Comparison of ENCODE assay signal across 9 cellular contexts in genomic region chr19:2281265-2282061, GRCh38. TPM values are rescaled to one million over a fixed set of nuclear protein-coding genes. Genes with fewer than 3 reads are reported as not detected.
DNase-seq lines count a peak whose midpoint lies in the region; ATAC-seq and TF ChIP-seq lines count a peak whose summit lies in the region.
"Not testable (repeated sequence)": the region's sequence is repeated elsewhere in the genome, so short reads cannot be mapped to it uniquely, and the experiment has no call there.
"Had no signal": no experiment of that assay in that cellular context is flagged by ENCODE, and none has a peak within 500 bp of the region (broad histone marks: within the 10 kb centered on the region; RNA-seq: fewer than 3 reads in every experiment).

No MANE protein-coding gene starts in this region.

- POLR2A ChIA-PET in CD8-positive, alpha-beta T cell (lab: Charles Lee), result not testable (repeated sequence)

- H3K4me1 ChIP-seq in CD8-positive, alpha-beta T cell (ENCODE audit: insufficient read depth, low read length), result peaks cover 21% of the 10 kb centered on the region
- peaks cover 2 to 18% (median 14%) of the 10 kb centered on the region in 9 donors for H3K4me1 ChIP-seq in heart right ventricle
- H3K4me1 ChIP-seq in mesenchymal stem cell (ENCODE audit: control insufficient read depth, insufficient read depth, low read depth, low read length), result peaks cover 28% of the 10 kb centered on the region
- not testable (repeated sequence) for H3K4me1 ChIP-seq in parathyroid adenoma
- peaks cover 22% of the 10 kb centered on the region for H3K4me1 ChIP-seq in testis

- H4K8ac ChIP-seq in mesenchymal stem cell (ENCODE audit: low read length), result peak overlapping the region; percentile 25

- WGBS in heart right ventricle, 2 donors, result 14 to 16% methylated on average over 12 to 16 of the region's 16 CpGs
- 14% methylated on average over 7 of the region's 16 CpGs for WGBS in mesenchymal stem cell
- 39 to 42% methylated on average over 10 to 12 of the region's 16 CpGs for WGBS in testis, 2 donors

- H3K14ac ChIP-seq in mesenchymal stem cell (ENCODE audit: low read length in 2 of 2), result peak overlapping the region in 1 of 2 experiments; percentile 91

- H3K9me3 ChIP-seq in CD8-positive, alpha-beta T cell (ENCODE audit: low read length); heart right ventricle; mesenchymal stem cell (ENCODE audit: control insufficient read depth, low read length); parathyroid adenoma (ENCODE audit: control insufficient read depth, low read length); testis: not testable (repeated sequence)

- not testable (repeated sequence) for H2AK5ac ChIP-seq in mesenchymal stem cell (ENCODE audit: low read length, severe bottlenecking)

- H3K23ac ChIP-seq in mesenchymal stem cell (ENCODE audit: low read length in 2 of 2), result peak overlapping the region in 1 of 2 experiments; percentile 96

- peak overlapping the region; percentile 10 for H4K91ac ChIP-seq in mesenchymal stem cell (ENCODE audit: low read length)

- not testable (repeated sequence) for ATAC-seq in CD8-positive, alpha-beta T cell; activated T-cell treated with anti-CD3 and anti-CD28 coated beads, Interleukin-2, amount 50 U/mL, for 4 hours
- ATAC-seq in heart right ventricle, result peak in 4 of 8 donors; percentile 5 to 49 (median 34)

- H3K79me1 ChIP-seq in mesenchymal stem cell (replicated peaks; ENCODE audit: low read length, poor library complexity, severe bottlenecking), result peaks cover 15% of the 10 kb centered on the region

- peak overlapping the region; percentile 52 to 95 for H3K4ac ChIP-seq in mesenchymal stem cell (ENCODE audit: low read depth in 1 of 2, low read length in 2 of 2)

- not testable (repeated sequence) for H3K27ac Mint-ChIP-seq in CD8-positive, alpha-beta T cell

- H2BK12ac ChIP-seq in mesenchymal stem cell (ENCODE audit: low read length in 2 of 2), result peak overlapping the region in 1 of 2 experiments; percentile 97

- H3K4me2 ChIP-seq in mesenchymal stem cell (ENCODE audit: low read length, poor library complexity, severe bottlenecking) (peak overlapping the region; percentile 88), parathyroid adenoma (ENCODE audit: low read length) (peak overlapping the region; percentile 49)

- H3K4me1 Mint-ChIP-seq in CD8-positive, alpha-beta T cell (ENCODE audit: low read depth), result peaks cover 14% of the 10 kb centered on the region
- peaks cover 16% of the 10 kb centered on the region for H3K4me1 Mint-ChIP-seq in activated T-cell treated with anti-CD3 and anti-CD28 coated beads, Interleukin-2, amount 50 U/mL, for 4 hours (ENCODE audit: low read depth)

- peak overlapping the region; percentile 29 for H2AFZ ChIP-seq in mesenchymal stem cell (ENCODE audit: low read depth, low read length)
- H2AFZ ChIP-seq in parathyroid adenoma, result peak overlapping the region; percentile 33

- H3K79me2 ChIP-seq in parathyroid adenoma, result not testable (repeated sequence)

- H3K36me3 ChIP-seq in CD8-positive, alpha-beta T cell (ENCODE audit: insufficient read depth, low read length); parathyroid adenoma (ENCODE audit: control insufficient read depth, insufficient read depth, low read length); testis (ENCODE audit: low read depth, missing control alignments): not testable (repeated sequence)
- H3K36me3 ChIP-seq in heart right ventricle, result peaks cover 0 to 15% (median 0%) of the 10 kb centered on the region in 9 donors
- peaks cover 4 to 18% of the 10 kb centered on the region in 2 experiments for H3K36me3 ChIP-seq in mesenchymal stem cell (ENCODE audit: control insufficient read depth in 1 of 2, insufficient read depth in 2 of 2, low read depth in 1 of 2, low read length in 2 of 2)

- not testable (repeated sequence) for DNase-seq in CD8-positive, alpha-beta T cell; activated T-cell treated with anti-CD3 and anti-CD28 coated beads, Interleukin-2, amount 50 U/mL, for 4 hours; choroid plexus epithelial cell (ENCODE audit: low read depth); heart right ventricle; mesenchymal stem cell; testis
- DNase-seq in KG1 (lab: John Stamatoyannopoulos, UW), result peak; percentile 54

- H3K9me3 Mint-ChIP-seq in CD8-positive, alpha-beta T cell; activated T-cell treated with anti-CD3 and anti-CD28 coated beads, Interleukin-2, amount 50 U/mL, for 4 hours: not testable (repeated sequence)

- H2BK15ac ChIP-seq in mesenchymal stem cell (ENCODE audit: low read depth, poor library complexity, severe bottlenecking), result peak overlapping the region; percentile 31

- not testable (repeated sequence) for TF ChIP-seq POLR2A in testis (IDR thresholded peaks at IDR 0.05)

- H3K36me3 Mint-ChIP-seq in CD8-positive, alpha-beta T cell; activated T-cell treated with anti-CD3 and anti-CD28 coated beads, Interleukin-2, amount 50 U/mL, for 4 hours (ENCODE audit: insufficient read depth): not testable (repeated sequence)

- CTCF ChIA-PET in CD8-positive, alpha-beta T cell (lab: Charles Lee), result interaction anchor here (8.5 kb wide), 1 partner anchor 7 kb away, joined by 58 read pairs; no protein-coding TSS in a partner anchor

- H3K27me3 ChIP-seq in CD8-positive, alpha-beta T cell (ENCODE audit: insufficient read depth, low read length); mesenchymal stem cell (ENCODE audit: control insufficient read depth in 1 of 2, insufficient read depth in 1 of 2, low read length in 2 of 2); parathyroid adenoma (ENCODE audit: control insufficient read depth, insufficient read depth, low read length); testis: not testable (repeated sequence)
- H3K27me3 ChIP-seq in heart right ventricle, result peaks cover 0 to 21% (median 0%) of the 10 kb centered on the region in 7 donors

- not testable (repeated sequence) for TF ChIP-seq CTCF in CD8-positive, alpha-beta T cell (IDR thresholded peaks at IDR 0.05); choroid plexus epithelial cell (conservative IDR thresholded peaks at IDR 0.05; ENCODE audit: low read depth, low read length); heart right ventricle (IDR thresholded peaks at IDR 0.05); parathyroid adenoma (IDR thresholded peaks at IDR 0.05); testis (IDR thresholded peaks at IDR 0.05)

- H2BK5ac ChIP-seq in mesenchymal stem cell (ENCODE audit: low read depth, low read length, poor library complexity, severe bottlenecking), result not testable (repeated sequence)

- intact Hi-C loops in CD8-positive, alpha-beta T cell (cut with DNase I, micrococcal nuclease); testis (cut with DNase I; ENCODE audit: low total_unique reads): not testable (repeated sequence)
- intact Hi-C loops in heart right ventricle (cut with DNase I), result loop anchor here in 2 of 10 donors (10.0 kb wide), 2 partner anchors 103 to 113 kb away; no protein-coding TSS in a partner anchor

- peak overlapping the region; percentile 45 for H3K4me3 ChIP-seq in CD8-positive, alpha-beta T cell (ENCODE audit: low read depth, low read length)
- H3K4me3 ChIP-seq in choroid plexus epithelial cell (ENCODE audit: low read depth, low read length) (peak overlapping the region; percentile 41), heart right ventricle (peak overlapping the region; percentile 1 to 53 (median 48)), testis (peak overlapping the region in 1 of 2 donors; percentile 15)
- not testable (repeated sequence) for H3K4me3 ChIP-seq in mesenchymal stem cell (ENCODE audit: insufficient read depth in 1 of 2, low read depth in 1 of 2, low read length in 2 of 2); parathyroid adenoma (ENCODE audit: low read depth, low read length)

- not testable (repeated sequence) for H3K27ac ChIP-seq in CD8-positive, alpha-beta T cell (ENCODE audit: low read depth, low read length); mesenchymal stem cell (ENCODE audit: low read length, poor library complexity, severe bottlenecking); parathyroid adenoma
- H3K27ac ChIP-seq in heart right ventricle (peak overlapping the region in 8 of 10 donors; percentile 11 to 87 (median 55)), testis (peak overlapping the region; percentile 9 to 45)

- H3K4me3 Mint-ChIP-seq in CD8-positive, alpha-beta T cell, result peak overlapping the region; percentile 56
- H3K4me3 Mint-ChIP-seq in activated T-cell treated with anti-CD3 and anti-CD28 coated beads, Interleukin-2, amount 50 U/mL, for 4 hours, result peak overlapping the region; percentile 54

- peak overlapping the region; percentile 59 for H2BK120ac ChIP-seq in mesenchymal stem cell (ENCODE audit: low read depth, low read length)

- H3K9ac ChIP-seq in mesenchymal stem cell (ENCODE audit: low read length), result peak overlapping the region; percentile 29
- not testable (repeated sequence) for H3K9ac ChIP-seq in parathyroid adenoma

- H3K18ac ChIP-seq in mesenchymal stem cell (ENCODE audit: low read depth in 1 of 2, low read length in 2 of 2), result peak overlapping the region; percentile 31 to 96

- not testable (repeated sequence) for H3K27me3 Mint-ChIP-seq in CD8-positive, alpha-beta T cell (ENCODE audit: low read depth); activated T-cell treated with anti-CD3 and anti-CD28 coated beads, Interleukin-2, amount 50 U/mL, for 4 hours (ENCODE audit: low read depth)

RNA-seq across cellular contexts. Expression of gene PEAK3, which starts 0.5 kb away (rescaled TPM):
- total RNA-seq in CD8-positive, alpha-beta T cell, result not detected
- under 1 TPM in 1 of 3 donors, not detected in 2; 0.11 TPM for total RNA-seq in activated T-cell treated with anti-CD3 and anti-CD28 coated beads, Interleukin-2, amount 50 U/mL, for 4 hours
- total RNA-seq in heart right ventricle, result 1 to 10 TPM in 1 of 10 donors, under 1 TPM in 9; 0.11 to 1.1 (median 0.22) TPM
- under 1 TPM; 0.13 to 0.22 TPM for polyA plus RNA-seq in heart right ventricle
- 0.75 TPM for polyA plus RNA-seq in mesenchymal stem cell (2013, experiment 1 of 2)
- polyA plus RNA-seq in mesenchymal stem cell (2013, experiment 2 of 2), result 0.88 TPM
- under 1 TPM; 0.37 to 0.55 TPM for total RNA-seq in testis
- 0.16 TPM for polyA plus RNA-seq in testis (ENCODE audit: insufficient read depth, low read depth, low replicate concordance)
- total RNA-seq: bronchial epithelial cell had no signal

RNA-seq across cellular contexts. Expression of gene JSRP1, which starts 25.2 kb away (rescaled TPM):
- under 1 TPM in 1 of 2 experiments, not detected in 1; 0.92 TPM for total RNA-seq in CD8-positive, alpha-beta T cell
- under 1 TPM; 0.63 to 0.95 (median 0.89) TPM for total RNA-seq in activated T-cell treated with anti-CD3 and anti-CD28 coated beads, Interleukin-2, amount 50 U/mL, for 4 hours
- total RNA-seq in heart right ventricle, result under 1 TPM in 3 of 10 donors, not detected in 7; 0.31 to 0.72 (median 0.45) TPM
- under 1 TPM in 1 of 2 donors, not detected in 1; 0.29 TPM for polyA plus RNA-seq in heart right ventricle
- 0.17 TPM for polyA plus RNA-seq in mesenchymal stem cell (2013, experiment 1 of 2)
- polyA plus RNA-seq in mesenchymal stem cell (2013, experiment 2 of 2), result 0.10 TPM
- 1 to 10 TPM; 2.2 to 2.6 TPM for total RNA-seq in testis
- polyA plus RNA-seq in testis (ENCODE audit: insufficient read depth, low read depth, low replicate concordance), result 4.6 TPM
- total RNA-seq: bronchial epithelial cell had no signal

RNA-seq across cellular contexts. Expression of gene LINGO3, which starts 26.5 kb away (rescaled TPM):
- total RNA-seq in CD8-positive, alpha-beta T cell, result under 1 TPM; 0.33 to 0.46 TPM
- total RNA-seq in activated T-cell treated with anti-CD3 and anti-CD28 coated beads, Interleukin-2, amount 50 U/mL, for 4 hours, result not detected
- total RNA-seq in heart right ventricle (not detected), testis (1 to 10 TPM; 2.1 to 3.5 TPM)
- polyA plus RNA-seq in heart right ventricle (not detected), testis (ENCODE audit: insufficient read depth, low read depth, low replicate concordance) (0.45 TPM)
- not detected for polyA plus RNA-seq in mesenchymal stem cell (2013, experiment 1 of 2)
- polyA plus RNA-seq in mesenchymal stem cell (2013, experiment 2 of 2), result not detected
- total RNA-seq: bronchial epithelial cell had no signal

RNA-seq across cellular contexts. Expression of gene AMH, which starts 32.3 kb away (rescaled TPM):
- total RNA-seq in CD8-positive, alpha-beta T cell, result 1 to 10 TPM; 2.2 to 4.4 TPM
- total RNA-seq in activated T-cell treated with anti-CD3 and anti-CD28 coated beads, Interleukin-2, amount 50 U/mL, for 4 hours, result 1 to 10 TPM; 3.9 to 9.4 (median 5.8) TPM
- total RNA-seq in heart right ventricle (under 1 TPM; 0.15 to 0.70 (median 0.41) TPM), testis (100 to 1,000 TPM; 180 to 268 TPM)
- polyA plus RNA-seq in heart right ventricle (1 to 10 TPM in 1 of 2 donors, under 1 TPM in 1; 0.30 to 1.0 TPM), testis (ENCODE audit: insufficient read depth, low read depth, low replicate concordance) (50.8 TPM)
- polyA plus RNA-seq in mesenchymal stem cell (2013, experiment 1 of 2), result 3.1 TPM
- 3.1 TPM for polyA plus RNA-seq in mesenchymal stem cell (2013, experiment 2 of 2)

RNA-seq across cellular contexts. Expression of gene SF3A2, which starts 44.8 kb away (rescaled TPM):
- 100 to 1,000 TPM; 164 to 167 TPM for total RNA-seq in CD8-positive, alpha-beta T cell
- total RNA-seq in activated T-cell treated with anti-CD3 and anti-CD28 coated beads, Interleukin-2, amount 50 U/mL, for 4 hours, result 100 to 1,000 TPM; 174 to 195 (median 179) TPM
- 10 to 100 TPM; 24.6 to 45.2 (median 30.4) TPM for total RNA-seq in heart right ventricle
- 10 to 100 TPM; 25.8 to 47.3 TPM for polyA plus RNA-seq in heart right ventricle
- polyA plus RNA-seq in mesenchymal stem cell (2013, experiment 1 of 2), result 66.8 TPM
- polyA plus RNA-seq in mesenchymal stem cell (2013, experiment 2 of 2), result 60.7 TPM
- 100 to 1,000 TPM; 102 to 122 TPM for total RNA-seq in testis
- 117 TPM for polyA plus RNA-seq in testis (ENCODE audit: insufficient read depth, low read depth, low replicate concordance)
